ENCODE assay signal across 8 cellular contexts in the genomic region with DNA sequence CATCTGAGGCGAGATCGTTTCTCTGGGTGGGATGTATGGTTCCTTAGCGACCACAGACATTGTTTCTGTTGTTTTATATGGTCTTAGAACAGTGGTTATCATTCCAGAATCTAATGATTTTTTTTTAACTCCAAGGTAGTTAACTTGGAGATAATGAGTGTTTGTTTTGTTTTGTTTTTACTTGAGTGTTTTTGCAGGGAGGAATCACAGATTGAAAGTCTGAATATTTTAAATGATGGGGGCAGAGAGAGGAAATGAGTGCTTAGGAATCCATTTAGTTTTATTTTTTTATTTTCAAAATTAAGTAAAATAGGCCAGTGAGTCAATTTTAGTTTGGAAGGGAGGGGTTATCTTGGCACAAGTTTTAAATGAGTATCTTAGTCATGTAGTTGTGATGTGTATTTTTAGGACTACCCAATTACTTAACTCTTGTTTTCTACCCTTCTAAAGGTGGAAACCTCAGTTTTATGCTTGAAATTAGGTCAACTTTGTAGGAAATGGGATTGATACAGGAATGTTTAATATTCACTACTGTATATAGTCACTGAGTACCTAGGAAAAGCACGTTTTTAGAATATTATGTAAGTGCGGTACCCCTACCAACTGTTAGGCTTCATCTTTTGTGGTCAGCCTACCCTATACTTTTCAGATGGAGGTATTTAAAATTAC. TPM values are rescaled to one million over a fixed set of nuclear protein-coding genes. Genes with fewer than 3 reads are reported as not detected.
DNase-seq lines count a peak whose midpoint lies in the region; ATAC-seq and TF ChIP-seq lines count a peak whose summit lies in the region.

No MANE protein-coding gene starts in this region.

- CTCF ChIA-PET in activated B cell treated with CpG ODN at 0.5 μM for 24 hours (lab: Charles Lee): interaction anchor here (1.6 kb wide), 1 partner anchor 33 kb away, joined by 7 read pairs; no protein-coding TSS in a partner anchor

- H3K4me1 Mint-ChIP-seq in GM23338 (peaks cover 35% of the 10 kb centered on the region), activated B cell treated with CpG ODN at 0.5 μM for 24 hours (peaks cover 67% of the 10 kb centered on the region)

- no peak for TF ChIP-seq POLR2A in spleen (IDR thresholded peaks at IDR 0.05)

- TF ChIP-seq CTCF in GM23338 (conservative IDR thresholded peaks at IDR 0.05; ENCODE audit: low read depth in 2 of 2) (no peak), activated B cell treated with CpG ODN at 0.5 μM for 24 hours (IDR thresholded peaks at IDR 0.05) (no peak), spleen (IDR thresholded peaks at IDR 0.05 in 8 of 11, conservative IDR thresholded peaks at IDR 0.05 in 3 of 11) (no peak)

- H3K79me2 ChIP-seq in GM23338 (replicated peaks; ENCODE audit: insufficient read depth): peaks cover 57% of the 10 kb centered on the region

- WGBS in right cardiac atrium: 13% methylated on average over 5 of the region's 5 CpGs
- WGBS in spleen, 5 donors: 15 to 18% (median 15%) methylated on average over 5 of the region's 5 CpGs

- peaks cover 8% of the 10 kb centered on the region; the same call in 2 of the 3 replicates for H3K36me3 Mint-ChIP-seq in GM23338 (ENCODE audit: low read depth)
- H3K36me3 Mint-ChIP-seq in activated B cell treated with CpG ODN at 0.5 μM for 24 hours (ENCODE audit: low read depth): peaks cover 14% of the 10 kb centered on the region

- DNase-seq in GM23338 (ENCODE audit: low spot score) (no peak), activated B cell treated with CpG ODN at 0.5 μM for 24 hours (no peak), right cardiac atrium (no peak), spleen (no peak), cerebellar nuclear complex (lab: John Stamatoyannopoulos, UW) (no peak), left colon (no peak)
- no peak for DNase-seq in stimulated activated CD4-positive, alpha-beta T cell treated with anti-CD3 and anti-CD28 coated beads, Interleukin-1b, Interleukin-23, amount 100 ng/mL, for 48 hours

- H3K9me3 Mint-ChIP-seq in GM23338 (no peaks in the 10 kb centered on the region), activated B cell treated with CpG ODN at 0.5 μM for 24 hours (no peaks in the 10 kb centered on the region)

- H3K4me3 ChIP-seq in GM23338 (peak overlapping the region; percentile 61), right cardiac atrium (ENCODE audit: low read length) (peak overlapping the region; percentile 99), spleen (peak overlapping the region; percentile 64 to 92 (median 76))

- H3K4me1 ChIP-seq in GM23338 (ENCODE audit: insufficient read depth) (peaks cover 24% of the 10 kb centered on the region), right cardiac atrium (ENCODE audit: control insufficient read depth, insufficient read depth, low read length) (no peaks in the 10 kb centered on the region), spleen (peaks cover 33 to 85% (median 74%) of the 10 kb centered on the region in 6 donors)

- ATAC-seq in GM23338 (no peak), activated B cell treated with CpG ODN at 0.5 μM for 24 hours (ENCODE audit: low read depth) (no peak), right cardiac atrium (no peak), HG03439 (IDR thresholded peaks at IDR 0.05; ENCODE audit: unreplicated experiment) (no peak), left colon (no peak)

- no peaks in the 10 kb centered on the region for H3K9me2 ChIP-seq in GM23338 (ENCODE audit: insufficient read depth)

- H3K36me3 ChIP-seq in GM23338 (ENCODE audit: insufficient read depth): no peaks in the 10 kb centered on the region; the same call in 1 of the 2 replicates
- H3K36me3 ChIP-seq in spleen: peaks cover 0 to 6% (median 0%) of the 10 kb centered on the region in 6 donors

- peak overlapping the region; percentile 88 for H3K4me2 ChIP-seq in GM23338

- H2AFZ ChIP-seq in GM23338: no peak overlapping the region

- H4K20me1 ChIP-seq in GM23338 (replicated peaks; ENCODE audit: insufficient read depth): peaks cover 17% of the 10 kb centered on the region; the same call in 1 of the 2 replicates

- peak overlapping the region; percentile 90 for H3K4me3 Mint-ChIP-seq in GM23338
- peak overlapping the region; percentile 87 for H3K4me3 Mint-ChIP-seq in activated B cell treated with CpG ODN at 0.5 μM for 24 hours

- H3K27ac Mint-ChIP-seq in GM23338 (peak overlapping the region; percentile 88), activated B cell treated with CpG ODN at 0.5 μM for 24 hours (peak overlapping the region; percentile 85)

- no peaks in the 10 kb centered on the region for H3F3A ChIP-seq in GM23338 (replicated peaks; ENCODE audit: low read depth)

- intact Hi-C loops in activated B cell treated with CpG ODN at 0.5 μM for 24 hours (cut with micrococcal nuclease) (loop anchor here (2.0 to 10.0 kb wide), 5 partner anchors 18 to 1996 kb away; a partner anchor contains a TSS), right cardiac atrium (cut with DNase I) (loop anchor here in 2 of 4 donors (2.0 to 5.0 kb wide), 2 partner anchors 28 to 33 kb away; no protein-coding TSS in a partner anchor), spleen (cut with DNase I; ENCODE audit: low total_unique reads) (no loop called here), left colon (cut with DNase I, micrococcal nuclease) (no loop called here)

- H3K27ac ChIP-seq in GM23338 (ENCODE audit: low read depth) (no peak overlapping the region), right cardiac atrium (ENCODE audit: low read length) (peak overlapping the region; percentile 29), spleen (peak overlapping the region in 7 of 8 donors; percentile 98 to 100 (median 99))

- POLR2A ChIA-PET in activated B cell treated with CpG ODN at 0.5 μM for 24 hours (lab: Charles Lee): interaction anchor here (1.2 kb wide), 1 partner anchor 31 kb away, joined by 17 read pairs; no protein-coding TSS in a partner anchor

- no peaks in the 10 kb centered on the region for H3K9me3 ChIP-seq in right cardiac atrium (ENCODE audit: control insufficient read depth, low read length)
- no peaks in the 10 kb centered on the region for H3K9me3 ChIP-seq in spleen

- H3K27me3 ChIP-seq in GM23338 (ENCODE audit: insufficient read depth): no peaks in the 10 kb centered on the region
- no peaks in the 10 kb centered on the region for H3K27me3 ChIP-seq in right cardiac atrium (ENCODE audit: control insufficient read depth, insufficient read depth)
- H3K27me3 ChIP-seq in spleen (replicated peaks in 1 of 7): no peaks in the 10 kb centered on the region

- H3K27me3 Mint-ChIP-seq in GM23338 (ENCODE audit: insufficient read depth, low read depth, poor library complexity) (peaks cover 12% of the 10 kb centered on the region), activated B cell treated with CpG ODN at 0.5 μM for 24 hours (no peaks in the 10 kb centered on the region)

TF ChIP-seq in GM23338, 12 proteins besides CTCF, POLR2A, EP300 and RAD21:
- TF ChIP-seq EZH2phosphoT487 (IDR thresholded peaks at IDR 0.05; ENCODE audit: unreplicated experiment) (no peak), ZNF114 (CRISPR knock-in tag; IDR thresholded peaks at IDR 0.05) (no peak), JUNB (IDR thresholded peaks at IDR 0.05; ENCODE audit: unreplicated experiment) (no peak), STAT1 (IDR thresholded peaks at IDR 0.05; ENCODE audit: unreplicated experiment) (no peak)

RNA-seq across cellular contexts. Expression of a gene that starts 2.0 kb away (rescaled TPM):
- 32.5 and 36.4 TPM in 2 replicates for total RNA-seq in GM23338 (2014; rRNA removed; shearing (Covaris generic))
- polyA plus RNA-seq in GM23338 (2016; fragmentation: Nextera tagmentation; extraction: Ambion mirVana): 23.2 and 23.4 TPM in 2 replicates
- total RNA-seq in activated B cell treated with CpG ODN at 0.5 μM for 24 hours: 28.5 and 28.9 TPM in 2 replicates
- total RNA-seq in right cardiac atrium: 10 to 100 TPM; 34.9 to 43.8 (median 38.6) TPM
- polyA plus RNA-seq in right cardiac atrium: 23.9 TPM
- 10 to 100 TPM; 33.4 to 48.5 (median 41.7) TPM for total RNA-seq in spleen
- 10 to 100 TPM; 15.2 to 20.2 (median 19.4) TPM for polyA plus RNA-seq in spleen
- total RNA-seq in left colon: 10 to 100 TPM; 34.1 to 40.8 TPM

RNA-seq across cellular contexts. Expression of a gene that starts 23.6 kb away (rescaled TPM):
- total RNA-seq in GM23338 (2014; rRNA removed; shearing (Covaris generic)): 2.5 and 4.2 TPM in 2 replicates
- polyA plus RNA-seq in GM23338 (2016; fragmentation: Nextera tagmentation; extraction: Ambion mirVana) (3.4 and 4.5 TPM in 2 replicates), right cardiac atrium (not detected), spleen (under 1 TPM in 2 of 3 donors, not detected in 1; 0.09 to 0.42 TPM)
- total RNA-seq in activated B cell treated with CpG ODN at 0.5 μM for 24 hours (not detected in 2 replicates), right cardiac atrium (not detected), spleen (not detected), left colon (100 to 1,000 TPM; 244 to 310 TPM)

Comparison
In these comparisons a context has a peak if more than half of its experiments do, and no peak if none do; other contexts are left out.
1. RNA of a gene that starts 23.6 kb away (total RNA-seq): 244 to 310 TPM in left colon; 2.5 to 4.2 TPM in GM23338, not detected in activated B cell treated with CpG ODN at 0.5 μM for 24 hours, not detected in right cardiac atrium and not detected in spleen; every median in the first group is over 10 times any median in the second.
2. Peak in every context shown above with its lines, with median percentiles within 50 percentile points of each other: H3K4me3 ChIP-seq.